In the genomic region with DNA sequence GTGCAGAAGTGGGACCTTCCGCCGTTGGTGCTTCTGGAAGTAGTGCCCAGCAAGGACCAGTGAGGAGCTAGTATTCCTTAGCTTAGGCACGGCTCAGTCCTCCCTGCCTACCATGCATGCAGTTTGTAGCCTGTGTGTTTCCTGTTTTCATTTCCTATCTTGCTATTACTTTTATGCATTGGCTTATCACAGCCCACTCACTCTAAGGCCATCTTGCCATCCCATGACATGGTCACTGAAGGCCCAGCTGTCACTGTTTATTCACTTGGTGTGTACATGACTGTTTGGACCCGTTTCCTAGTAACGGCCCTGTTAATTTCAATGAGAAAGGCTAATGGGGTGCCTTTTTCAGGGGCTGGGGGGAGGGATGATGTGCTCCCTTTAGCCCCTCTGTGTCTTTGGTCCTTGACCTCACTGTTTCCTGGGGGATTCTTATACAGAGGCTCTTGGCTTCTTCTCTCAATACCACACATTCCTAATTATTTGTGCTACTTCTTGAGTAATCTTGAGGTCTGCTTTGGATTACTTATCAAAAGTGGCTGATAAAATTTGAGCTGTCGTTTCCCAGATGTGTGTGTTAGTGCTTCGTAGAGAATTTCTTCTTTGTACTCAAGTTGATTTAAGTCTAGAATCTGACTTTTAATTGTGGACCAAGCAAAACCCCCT, we compare ENCODE assay signal across 8 cellular contexts. TPM values are rescaled to one million over a fixed set of nuclear protein-coding genes. Genes with fewer than 3 reads are reported as not detected.
A peak's percentile ranks its signal among the peaks of the same experiment; 100 is the strongest.
DNase-seq lines count a peak whose midpoint lies in the region; ATAC-seq, FAIRE-seq and TF ChIP-seq lines count a peak whose summit lies in the region.

No MANE protein-coding gene starts in this region.

- BruUV-seq in Panc1 (replicated peaks; lab: Mats Ljungman, UMichigan), result no TSS peak

- POLR2A ChIA-PET in Panc1 (lab: Charles Lee), result no interaction called here

- peak overlapping the region in 2 of 3 donors; percentile 63 to 69 for H3K9ac ChIP-seq in skeletal muscle tissue (ENCODE audit: low read depth in 1 of 3, low read length in 3 of 3)

- DNase-seq in GM19239 (ENCODE audit: insufficient read length, low spot score) (no peak), Panc1 (ENCODE audit: low read depth, low spot score) (no peak), glomerular visceral epithelial cell (ENCODE audit: extremely low spot score) (peak; percentile 40), NCI-H510A treated with DMSO at 0.1 percent for 48 hours (lab: John Stamatoyannopoulos, UW) (no peak), HuH-7.5 (ENCODE audit: low spot score) (no peak), ACHN (no peak)
- DNase-seq in stimulated activated CD4-positive, alpha-beta T cell treated with anti-CD3 and anti-CD28 coated beads, Interleukin-12 subunit alpha, Interleukin-12 subunit beta, amount 100 ng/mL, for 4 hours, result no peak

- H3K27me3 ChIP-seq in Panc1 (ENCODE audit: control insufficient read depth, insufficient read depth, low read length), result no peaks in the 10 kb centered on the region
- no peaks in the 10 kb centered on the region for H3K27me3 ChIP-seq in skeletal muscle tissue (ENCODE audit: control insufficient read depth in 3 of 3, insufficient read depth in 3 of 3, low read length in 3 of 3)

- in situ Hi-C loops in Panc1 (cut with HindIII; ENCODE audit: low pct_unique_long_range_greater_than_20kb, low sequenced_read_pairs) (no loop called here), ACHN (cut with HindIII; ENCODE audit: low pct_ligation_motif_present, low pct_unique_long_range_greater_than_20kb, low sequenced_read_pairs) (no loop called here)

- ATAC-seq in Panc1, result no peak

- H3K4me1 ChIP-seq in Panc1 (ENCODE audit: control insufficient read depth, insufficient read depth, low read length), result peaks cover 44% of the 10 kb centered on the region
- peaks cover 67 to 72% (median 68%) of the 10 kb centered on the region in 3 donors for H3K4me1 ChIP-seq in skeletal muscle tissue (ENCODE audit: control insufficient read depth in 3 of 3, insufficient read depth in 3 of 3, low read length in 3 of 3)

- H3K27ac ChIP-seq in Panc1 (ENCODE audit: low read length) (peak overlapping the region; percentile 14; the same call in 1 of the 2 replicates), skeletal muscle tissue (ENCODE audit: low read depth, low read length) (peak overlapping the region; percentile 91)

- no peaks in the 10 kb centered on the region for H3K9me3 ChIP-seq in Panc1 (ENCODE audit: control insufficient read depth, insufficient read depth, low read depth, low read length)
- no peaks in the 10 kb centered on the region for H3K9me3 ChIP-seq in skeletal muscle tissue (ENCODE audit: control insufficient read depth in 3 of 3, low read length in 3 of 3)

- CTCF ChIA-PET in Panc1 (lab: Charles Lee), result no interaction called here

- no peak for TF ChIP-seq CTCF in Panc1 (IDR thresholded peaks at IDR 0.05)

- H3K36me3 ChIP-seq in Panc1 (ENCODE audit: control insufficient read depth, insufficient read depth, low read length) (no peaks in the 10 kb centered on the region), skeletal muscle tissue (ENCODE audit: control insufficient read depth in 3 of 3, insufficient read depth in 3 of 3, low read length in 3 of 3) (no peaks in the 10 kb centered on the region)

- peak; percentile 79 for FAIRE-seq in GM19239 (lab: Jason Lieb, UNC)

- H3K4me3 ChIP-seq in Panc1 (ENCODE audit: low read depth in 2 of 2, low read length in 2 of 2) (no peak overlapping the region), skeletal muscle tissue (ENCODE audit: low read length in 3 of 3) (peak overlapping the region; percentile 6 to 52 (median 34))

- intact Hi-C loops in Panc1 (cut with micrococcal nuclease; ENCODE audit: unreplicated experiment), result no loop called here

RNA-seq across cellular contexts. Expression of a gene that starts 24.5 kb away (rescaled TPM):
- 38.4 TPM for total RNA-seq in Panc1 (2021; ENCODE audit: unreplicated experiment)
- polyA plus RNA-seq in Panc1 (2012; ENCODE audit: insufficient read length), result 36.8 TPM
- total RNA-seq in skeletal muscle tissue, result 57.9 TPM

Comparison
In these comparisons a context has a peak if more than half of its experiments do, and no peak if none do; other contexts are left out.
1. H3K4me3 ChIP-seq: peak in skeletal muscle tissue (3 of 3); none in Panc1 (0 of 2).